In the genomic region with DNA sequence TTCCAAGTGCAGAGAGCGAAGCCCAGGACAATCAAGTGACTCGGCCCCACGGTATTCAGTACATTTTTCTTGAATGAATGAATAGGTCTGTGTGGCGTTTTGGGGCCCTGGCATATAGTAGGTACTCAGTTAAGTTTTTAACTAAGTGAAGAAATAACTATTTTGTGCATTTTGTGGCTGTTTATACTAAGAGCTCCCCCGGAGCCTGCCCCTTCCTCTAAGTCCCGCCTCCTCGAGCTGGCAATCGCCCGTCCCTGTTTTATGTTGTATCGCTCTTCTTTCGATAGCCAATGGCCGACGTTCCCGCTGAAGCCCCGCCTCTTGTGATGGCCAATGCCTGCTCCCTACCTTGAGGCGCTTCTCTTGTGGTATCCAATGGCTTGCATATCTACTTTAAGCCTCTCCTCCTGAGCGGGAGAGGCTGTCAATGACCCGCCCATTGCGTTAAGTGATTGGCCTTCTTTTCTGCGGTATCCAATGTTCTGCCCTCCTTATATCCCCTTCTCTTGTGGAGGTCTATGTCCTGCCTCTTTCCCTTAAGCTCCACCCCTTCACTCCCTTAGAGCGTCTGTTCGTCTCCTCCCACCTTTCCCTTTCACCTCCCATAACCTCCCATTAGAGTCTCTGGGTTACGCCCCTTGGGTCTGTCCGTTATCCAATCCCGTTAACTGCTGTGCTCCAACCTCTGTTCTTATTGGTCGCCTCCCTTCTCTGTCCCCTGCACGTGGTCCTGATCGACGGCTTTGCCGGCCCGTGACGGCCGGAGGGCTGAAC, we compare ENCODE assay signal across 1 cellular context.
A peak's percentile ranks its signal among the peaks of the same experiment; 100 is the strongest.
TF ChIP-seq lines count a peak whose summit lies in the region.

No MANE protein-coding gene starts in this region.

TF ChIP-seq in K562, 482 proteins besides CTCF, POLR2A, EP300 and RAD21 (continued from another document and continues in another):
- TF ChIP-seq USF1 (CRISPR knock-in tag; IDR thresholded peaks at IDR 0.05) (peak; percentile 99), LEF1 (IDR thresholded peaks at IDR 0.05) (peak; percentile 43; the same call in 1 of the 2 replicates), ZNF146 (CRISPR knock-in tag; IDR thresholded peaks at IDR 0.05; ENCODE audit: unreplicated experiment) (no peak), THRB (CRISPR knock-in tag; conservative IDR thresholded peaks at IDR 0.05) (0 out of 2 replicates have a peak, but pooled peaks have one; percentile 58), RFX7 (CRISPR knock-in tag; IDR thresholded peaks at IDR 0.05) (no peak), BRD4 (IDR thresholded peaks at IDR 0.05) (0 out of 2 replicates have a peak, but pooled peaks have one; percentile 31), NFYB (IDR thresholded peaks at IDR 0.05; ENCODE audit: extremely low read depth, insufficient read length) (peak; percentile 85), MAZ (CRISPR knock-in tag; conservative IDR thresholded peaks at IDR 0.05 in 1 of 2, IDR thresholded peaks at IDR 0.05 in 1 of 2) (peak in 1 of 2 experiments; percentile 70; a peak in 2 of 4 replicates), ZNF121 (CRISPR knock-in tag; conservative IDR thresholded peaks at IDR 0.05) (no peak), MNT (conservative IDR thresholded peaks at IDR 0.05) (peak; percentile 96), ZNF644 (tag; IDR thresholded peaks at IDR 0.05; ENCODE audit: low read depth) (no peak), POU5F1 (IDR thresholded peaks at IDR 0.05; ENCODE audit: borderline replicate concordance, low read depth, low read length, partially characterized antibody) (no peak), ATF7 (IDR thresholded peaks at IDR 0.05) (peak; percentile 72), ASH1L (IDR thresholded peaks at IDR 0.05; ENCODE audit: borderline replicate concordance, low read depth, partially characterized antibody) (peak; percentile 98), CREB3L1 (IDR thresholded peaks at IDR 0.05; ENCODE audit: borderline replicate concordance, low read depth) (peak; percentile 37; the same call in 1 of the 2 replicates), HDGF (IDR thresholded peaks at IDR 0.05) (peak; percentile 99), EP400 (IDR thresholded peaks at IDR 0.05) (peak; percentile 50; the same call in 1 of the 2 replicates), NRF1 (conservative IDR thresholded peaks at IDR 0.05 in 1 of 2, IDR thresholded peaks at IDR 0.05 in 1 of 2) (peak; percentile 72 to 76), POLR2B (IDR thresholded peaks at IDR 0.05; ENCODE audit: low read depth, partially characterized antibody) (peak; percentile 59), ZNF444 (CRISPR knock-in tag; IDR thresholded peaks at IDR 0.05) (no peak), KDM4B (IDR thresholded peaks at IDR 0.05; ENCODE audit: borderline replicate concordance in 2 of 2, low read depth in 1 of 2) (0 out of 4 replicates have a peak, but pooled peaks of 1 of the 2 experiments have one; percentile 28), USF2 (CRISPR knock-in tag; IDR thresholded peaks at IDR 0.05) (peak; percentile 99), BHLHE40 (IDR thresholded peaks at IDR 0.05; ENCODE audit: low read length) (peak; percentile 93), MBD2 (IDR thresholded peaks at IDR 0.05; ENCODE audit: borderline replicate concordance, low read depth) (peak; percentile 98), RBM25 (IDR thresholded peaks at IDR 0.05; ENCODE audit: low read depth, low read length, severe bottlenecking) (peak; percentile 77), JUND (IDR thresholded peaks at IDR 0.05; ENCODE audit: borderline replicate concordance, low read depth, low read length) (peak; percentile 14; the same call in 1 of the 2 replicates), JUND (tag; IDR thresholded peaks at IDR 0.05; ENCODE audit: borderline replicate concordance, low read depth, low read length) (no peak), OTX1 (CRISPR knock-in tag; IDR thresholded peaks at IDR 0.05) (peak; percentile 75; the same call in 1 of the 2 replicates), ERF (CRISPR knock-in tag; IDR thresholded peaks at IDR 0.05) (peak; percentile 43; the same call in 1 of the 2 replicates), HNRNPLL (IDR thresholded peaks at IDR 0.05; ENCODE audit: low read depth, low read length, poor library complexity, severe bottlenecking) (peak; percentile 29), HMBOX1 (IDR thresholded peaks at IDR 0.05) (no peak), CHD2 (IDR thresholded peaks at IDR 0.05; ENCODE audit: low read depth, low read length) (peak; percentile 91), RAD51 (IDR thresholded peaks at IDR 0.05; ENCODE audit: borderline replicate concordance, low read depth) (peak; percentile 97), TFAP4 (CRISPR knock-in tag; IDR thresholded peaks at IDR 0.05; ENCODE audit: borderline replicate concordance) (peak; percentile 43; the same call in 1 of the 2 replicates), YY1 (IDR thresholded peaks at IDR 0.05; ENCODE audit: borderline replicate concordance in 1 of 3, control insufficient read depth in 1 of 3, extremely low read depth in 1 of 3, insufficient read depth in 3 of 3, insufficient read length in 1 of 3, insufficient replicate concordance in 2 of 3, low read depth in 1 of 3, low read length in 2 of 3) (peak in 1 of 3 experiments; percentile 48), ZNF76 (CRISPR knock-in tag; IDR thresholded peaks at IDR 0.05; ENCODE audit: borderline replicate concordance) (no peak), ZMIZ1 (IDR thresholded peaks at IDR 0.05; ENCODE audit: low read depth in 2 of 2, low read length in 2 of 2) (no peak), ZNF316 (IDR thresholded peaks at IDR 0.05) (no peak)
- TF ChIP-seq, protein P1, sequence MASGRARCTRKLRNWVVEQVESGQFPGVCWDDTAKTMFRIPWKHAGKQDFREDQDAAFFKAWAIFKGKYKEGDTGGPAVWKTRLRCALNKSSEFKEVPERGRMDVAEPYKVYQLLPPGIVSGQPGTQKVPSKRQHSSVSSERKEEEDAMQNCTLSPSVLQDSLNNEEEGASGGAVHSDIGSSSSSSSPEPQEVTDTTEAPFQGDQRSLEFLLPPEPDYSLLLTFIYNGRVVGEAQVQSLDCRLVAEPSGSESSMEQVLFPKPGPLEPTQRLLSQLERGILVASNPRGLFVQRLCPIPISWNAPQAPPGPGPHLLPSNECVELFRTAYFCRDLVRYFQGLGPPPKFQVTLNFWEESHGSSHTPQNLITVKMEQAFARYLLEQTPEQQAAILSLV (tag; IDR thresholded peaks at IDR 0.05) = no peak
- TF ChIP-seq, protein P2, sequence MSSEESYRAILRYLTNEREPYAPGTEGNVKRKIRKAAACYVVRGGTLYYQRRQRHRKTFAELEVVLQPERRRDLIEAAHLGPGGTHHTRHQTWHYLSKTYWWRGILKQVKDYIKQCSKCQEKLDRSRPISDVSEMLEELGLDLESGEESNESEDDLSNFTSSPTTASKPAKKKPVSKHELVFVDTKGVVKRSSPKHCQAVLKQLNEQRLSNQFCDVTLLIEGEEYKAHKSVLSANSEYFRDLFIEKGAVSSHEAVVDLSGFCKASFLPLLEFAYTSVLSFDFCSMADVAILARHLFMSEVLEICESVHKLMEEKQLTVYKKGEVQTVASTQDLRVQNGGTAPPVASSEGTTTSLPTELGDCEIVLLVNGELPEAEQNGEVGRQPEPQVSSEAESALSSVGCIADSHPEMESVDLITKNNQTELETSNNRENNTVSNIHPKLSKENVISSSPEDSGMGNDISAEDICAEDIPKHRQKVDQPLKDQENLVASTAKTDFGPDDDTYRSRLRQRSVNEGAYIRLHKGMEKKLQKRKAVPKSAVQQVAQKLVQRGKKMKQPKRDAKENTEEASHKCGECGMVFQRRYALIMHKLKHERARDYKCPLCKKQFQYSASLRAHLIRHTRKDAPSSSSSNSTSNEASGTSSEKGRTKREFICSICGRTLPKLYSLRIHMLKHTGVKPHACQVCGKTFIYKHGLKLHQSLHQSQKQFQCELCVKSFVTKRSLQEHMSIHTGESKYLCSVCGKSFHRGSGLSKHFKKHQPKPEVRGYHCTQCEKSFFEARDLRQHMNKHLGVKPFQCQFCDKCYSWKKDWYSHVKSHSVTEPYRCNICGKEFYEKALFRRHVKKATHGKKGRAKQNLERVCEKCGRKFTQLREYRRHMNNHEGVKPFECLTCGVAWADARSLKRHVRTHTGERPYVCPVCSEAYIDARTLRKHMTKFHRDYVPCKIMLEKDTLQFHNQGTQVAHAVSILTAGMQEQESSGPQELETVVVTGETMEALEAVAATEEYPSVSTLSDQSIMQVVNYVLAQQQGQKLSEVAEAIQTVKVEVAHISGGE (CRISPR knock-in tag; IDR thresholded peaks at IDR 0.05) = peak in 1 of 3 experiments; percentile 47; a peak in 1 of 6 replicates
